In the genomic region with DNA sequence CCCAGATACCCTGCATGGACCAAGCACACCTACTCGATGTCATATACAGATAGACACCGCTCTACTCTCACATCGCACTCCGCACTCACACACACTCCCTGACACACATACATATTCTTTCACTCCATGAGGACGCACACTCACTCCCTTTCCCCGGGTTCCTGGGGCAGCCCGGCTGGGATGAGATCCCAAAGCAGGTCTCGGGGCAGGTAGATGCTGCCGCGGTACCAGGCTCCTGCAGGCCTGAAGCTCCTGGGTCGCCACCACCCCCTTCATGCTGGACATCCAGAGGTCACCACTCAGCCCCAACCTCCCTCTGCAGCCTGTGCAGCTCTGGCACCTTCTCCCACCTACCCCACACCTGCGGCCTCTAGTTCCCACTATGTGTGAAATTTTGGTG, we compare ENCODE assay signal across 1 cellular context.
TF ChIP-seq lines count a peak whose summit lies in the region.

No MANE protein-coding gene starts in this region.

TF ChIP-seq in H1, 55 proteins besides CTCF, POLR2A, EP300 and RAD21:
- TF ChIP-seq TBP (IDR thresholded peaks at IDR 0.05; ENCODE audit: low read depth, low read length) (no peak), RNF2 (IDR thresholded peaks at IDR 0.05; ENCODE audit: borderline replicate concordance, low read depth, low read length, missing control alignments, poor library complexity, severe bottlenecking) (peak; percentile 24)
